ENCODE assay signal across 2 cellular contexts in the genomic region with DNA sequence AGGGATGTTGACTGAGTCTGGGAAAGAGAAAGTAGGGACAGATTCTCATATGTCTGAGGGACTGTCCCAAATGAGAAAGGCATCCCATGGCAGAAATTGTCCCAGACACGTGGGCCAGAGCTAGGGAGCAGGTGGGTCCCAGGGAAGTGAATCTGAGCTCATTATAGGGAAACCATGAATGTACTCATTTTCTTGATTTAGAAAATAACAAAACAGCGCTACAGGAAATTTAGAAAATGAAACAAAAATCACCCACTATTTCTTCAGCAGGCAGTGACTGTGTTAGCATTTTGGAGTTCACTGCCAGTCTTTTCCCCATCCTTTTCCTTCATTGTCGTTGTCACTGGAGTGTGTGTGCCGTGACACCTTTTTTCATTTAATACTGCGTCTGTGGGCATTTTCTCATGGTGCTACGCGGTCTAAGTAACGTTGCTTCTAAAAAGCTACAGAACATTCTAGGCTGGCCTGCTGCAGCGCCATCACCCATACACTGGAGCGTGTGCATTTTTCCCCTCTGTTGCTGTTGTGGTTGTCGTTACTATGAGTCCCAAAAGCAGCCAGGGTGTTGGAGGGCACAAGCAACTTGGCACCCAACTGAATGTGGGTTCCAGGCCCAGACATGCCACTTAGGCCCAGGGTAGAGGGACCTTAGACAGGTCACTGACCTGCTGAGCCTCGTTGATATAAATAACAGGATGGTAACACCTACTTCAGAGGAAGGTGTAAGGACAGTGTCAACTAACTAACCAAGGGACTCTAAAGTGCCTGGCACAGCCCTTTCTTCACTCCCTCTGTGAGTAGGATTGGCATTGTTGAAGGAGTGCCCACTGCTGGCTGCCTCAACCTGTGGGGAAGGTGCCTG.
TF ChIP-seq lines count a peak whose summit lies in the region.

No MANE protein-coding gene starts in this region.

TF ChIP-seq in SK-N-SH, 30 proteins besides CTCF, POLR2A, EP300 and RAD21:
- TF ChIP-seq TAF1 (IDR thresholded peaks at IDR 0.05; ENCODE audit: borderline replicate concordance, low read depth, low read length) (no peak), TCF12 (IDR thresholded peaks at IDR 0.05) (no peak), GABPA (IDR thresholded peaks at IDR 0.05; ENCODE audit: low read depth) (no peak), RXRA (IDR thresholded peaks at IDR 0.05; ENCODE audit: borderline replicate concordance, low read depth) (no peak), FOXJ3 (CRISPR knock-in tag; IDR thresholded peaks at IDR 0.05) (no peak), FOSL2 (IDR thresholded peaks at IDR 0.05; ENCODE audit: borderline replicate concordance, low read depth) (no peak), POLR2AphosphoS5 (IDR thresholded peaks at IDR 0.05; ENCODE audit: low read depth, low read length) (no peak), GATA2 (CRISPR knock-in tag; IDR thresholded peaks at IDR 0.05) (no peak)
- TF ChIP-seq, protein P1, sequence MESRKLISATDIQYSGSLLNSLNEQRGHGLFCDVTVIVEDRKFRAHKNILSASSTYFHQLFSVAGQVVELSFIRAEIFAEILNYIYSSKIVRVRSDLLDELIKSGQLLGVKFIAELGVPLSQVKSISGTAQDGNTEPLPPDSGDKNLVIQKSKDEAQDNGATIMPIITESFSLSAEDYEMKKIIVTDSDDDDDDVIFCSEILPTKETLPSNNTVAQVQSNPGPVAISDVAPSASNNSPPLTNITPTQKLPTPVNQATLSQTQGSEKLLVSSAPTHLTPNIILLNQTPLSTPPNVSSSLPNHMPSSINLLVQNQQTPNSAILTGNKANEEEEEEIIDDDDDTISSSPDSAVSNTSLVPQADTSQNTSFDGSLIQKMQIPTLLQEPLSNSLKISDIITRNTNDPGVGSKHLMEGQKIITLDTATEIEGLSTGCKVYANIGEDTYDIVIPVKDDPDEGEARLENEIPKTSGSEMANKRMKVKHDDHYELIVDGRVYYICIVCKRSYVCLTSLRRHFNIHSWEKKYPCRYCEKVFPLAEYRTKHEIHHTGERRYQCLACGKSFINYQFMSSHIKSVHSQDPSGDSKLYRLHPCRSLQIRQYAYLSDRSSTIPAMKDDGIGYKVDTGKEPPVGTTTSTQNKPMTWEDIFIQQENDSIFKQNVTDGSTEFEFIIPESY (IDR thresholded peaks at IDR 0.05; ENCODE audit: borderline replicate concordance, low read depth), result no peak
- TF ChIP-seq, protein P2, sequence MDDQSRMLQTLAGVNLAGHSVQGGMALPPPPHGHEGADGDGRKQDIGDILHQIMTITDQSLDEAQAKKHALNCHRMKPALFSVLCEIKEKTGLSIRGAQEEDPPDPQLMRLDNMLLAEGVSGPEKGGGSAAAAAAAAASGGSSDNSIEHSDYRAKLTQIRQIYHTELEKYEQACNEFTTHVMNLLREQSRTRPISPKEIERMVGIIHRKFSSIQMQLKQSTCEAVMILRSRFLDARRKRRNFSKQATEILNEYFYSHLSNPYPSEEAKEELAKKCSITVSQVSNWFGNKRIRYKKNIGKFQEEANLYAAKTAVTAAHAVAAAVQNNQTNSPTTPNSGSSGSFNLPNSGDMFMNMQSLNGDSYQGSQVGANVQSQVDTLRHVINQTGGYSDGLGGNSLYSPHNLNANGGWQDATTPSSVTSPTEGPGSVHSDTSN (IDR thresholded peaks at IDR 0.05), result no peak

TF ChIP-seq in SK-N-SH treated with all-trans-retinoic acid at 6 μM for 48 hours, 23 proteins besides CTCF, POLR2A, EP300 and RAD21:
- TF ChIP-seq, protein P3, sequence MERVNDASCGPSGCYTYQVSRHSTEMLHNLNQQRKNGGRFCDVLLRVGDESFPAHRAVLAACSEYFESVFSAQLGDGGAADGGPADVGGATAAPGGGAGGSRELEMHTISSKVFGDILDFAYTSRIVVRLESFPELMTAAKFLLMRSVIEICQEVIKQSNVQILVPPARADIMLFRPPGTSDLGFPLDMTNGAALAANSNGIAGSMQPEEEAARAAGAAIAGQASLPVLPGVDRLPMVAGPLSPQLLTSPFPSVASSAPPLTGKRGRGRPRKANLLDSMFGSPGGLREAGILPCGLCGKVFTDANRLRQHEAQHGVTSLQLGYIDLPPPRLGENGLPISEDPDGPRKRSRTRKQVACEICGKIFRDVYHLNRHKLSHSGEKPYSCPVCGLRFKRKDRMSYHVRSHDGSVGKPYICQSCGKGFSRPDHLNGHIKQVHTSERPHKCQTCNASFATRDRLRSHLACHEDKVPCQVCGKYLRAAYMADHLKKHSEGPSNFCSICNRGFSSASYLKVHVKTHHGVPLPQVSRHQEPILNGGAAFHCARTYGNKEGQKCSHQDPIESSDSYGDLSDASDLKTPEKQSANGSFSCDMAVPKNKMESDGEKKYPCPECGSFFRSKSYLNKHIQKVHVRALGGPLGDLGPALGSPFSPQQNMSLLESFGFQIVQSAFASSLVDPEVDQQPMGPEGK (CRISPR knock-in tag; IDR thresholded peaks at IDR 0.05; ENCODE audit: borderline replicate concordance), result no peak
- TF ChIP-seq RARB (CRISPR knock-in tag; IDR thresholded peaks at IDR 0.05) (no peak), GLIS3 (CRISPR knock-in tag; IDR thresholded peaks at IDR 0.05) (no peak), ZNF70 (CRISPR knock-in tag; IDR thresholded peaks at IDR 0.05) (no peak), TCF4 (CRISPR knock-in tag; IDR thresholded peaks at IDR 0.05; ENCODE audit: borderline replicate concordance) (no peak), PPARA (CRISPR knock-in tag; IDR thresholded peaks at IDR 0.05; ENCODE audit: borderline replicate concordance) (no peak), CSDC2 (CRISPR knock-in tag; IDR thresholded peaks at IDR 0.05) (no peak), SNAI2 (CRISPR knock-in tag; IDR thresholded peaks at IDR 0.05) (no peak), ESRRG (CRISPR knock-in tag; IDR thresholded peaks at IDR 0.05) (no peak)
- TF ChIP-seq, protein P4, sequence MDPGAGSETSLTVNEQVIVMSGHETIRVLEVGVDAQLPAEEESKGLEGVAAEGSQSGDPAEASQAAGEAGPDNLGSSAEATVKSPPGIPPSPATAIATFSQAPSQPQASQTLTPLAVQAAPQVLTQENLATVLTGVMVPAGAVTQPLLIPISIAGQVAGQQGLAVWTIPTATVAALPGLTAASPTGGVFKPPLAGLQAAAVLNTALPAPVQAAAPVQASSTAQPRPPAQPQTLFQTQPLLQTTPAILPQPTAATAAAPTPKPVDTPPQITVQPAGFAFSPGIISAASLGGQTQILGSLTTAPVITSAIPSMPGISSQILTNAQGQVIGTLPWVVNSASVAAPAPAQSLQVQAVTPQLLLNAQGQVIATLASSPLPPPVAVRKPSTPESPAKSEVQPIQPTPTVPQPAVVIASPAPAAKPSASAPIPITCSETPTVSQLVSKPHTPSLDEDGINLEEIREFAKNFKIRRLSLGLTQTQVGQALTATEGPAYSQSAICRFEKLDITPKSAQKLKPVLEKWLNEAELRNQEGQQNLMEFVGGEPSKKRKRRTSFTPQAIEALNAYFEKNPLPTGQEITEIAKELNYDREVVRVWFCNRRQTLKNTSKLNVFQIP (CRISPR knock-in tag; IDR thresholded peaks at IDR 0.05; ENCODE audit: borderline replicate concordance, low read depth), result no peak
- TF ChIP-seq, protein P5, sequence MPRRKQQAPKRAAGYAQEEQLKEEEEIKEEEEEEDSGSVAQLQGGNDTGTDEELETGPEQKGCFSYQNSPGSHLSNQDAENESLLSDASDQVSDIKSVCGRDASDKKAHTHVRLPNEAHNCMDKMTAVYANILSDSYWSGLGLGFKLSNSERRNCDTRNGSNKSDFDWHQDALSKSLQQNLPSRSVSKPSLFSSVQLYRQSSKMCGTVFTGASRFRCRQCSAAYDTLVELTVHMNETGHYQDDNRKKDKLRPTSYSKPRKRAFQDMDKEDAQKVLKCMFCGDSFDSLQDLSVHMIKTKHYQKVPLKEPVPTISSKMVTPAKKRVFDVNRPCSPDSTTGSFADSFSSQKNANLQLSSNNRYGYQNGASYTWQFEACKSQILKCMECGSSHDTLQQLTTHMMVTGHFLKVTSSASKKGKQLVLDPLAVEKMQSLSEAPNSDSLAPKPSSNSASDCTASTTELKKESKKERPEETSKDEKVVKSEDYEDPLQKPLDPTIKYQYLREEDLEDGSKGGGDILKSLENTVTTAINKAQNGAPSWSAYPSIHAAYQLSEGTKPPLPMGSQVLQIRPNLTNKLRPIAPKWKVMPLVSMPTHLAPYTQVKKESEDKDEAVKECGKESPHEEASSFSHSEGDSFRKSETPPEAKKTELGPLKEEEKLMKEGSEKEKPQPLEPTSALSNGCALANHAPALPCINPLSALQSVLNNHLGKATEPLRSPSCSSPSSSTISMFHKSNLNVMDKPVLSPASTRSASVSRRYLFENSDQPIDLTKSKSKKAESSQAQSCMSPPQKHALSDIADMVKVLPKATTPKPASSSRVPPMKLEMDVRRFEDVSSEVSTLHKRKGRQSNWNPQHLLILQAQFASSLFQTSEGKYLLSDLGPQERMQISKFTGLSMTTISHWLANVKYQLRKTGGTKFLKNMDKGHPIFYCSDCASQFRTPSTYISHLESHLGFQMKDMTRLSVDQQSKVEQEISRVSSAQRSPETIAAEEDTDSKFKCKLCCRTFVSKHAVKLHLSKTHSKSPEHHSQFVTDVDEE (CRISPR knock-in tag; IDR thresholded peaks at IDR 0.05), result no peak
